In the genomic region with DNA sequence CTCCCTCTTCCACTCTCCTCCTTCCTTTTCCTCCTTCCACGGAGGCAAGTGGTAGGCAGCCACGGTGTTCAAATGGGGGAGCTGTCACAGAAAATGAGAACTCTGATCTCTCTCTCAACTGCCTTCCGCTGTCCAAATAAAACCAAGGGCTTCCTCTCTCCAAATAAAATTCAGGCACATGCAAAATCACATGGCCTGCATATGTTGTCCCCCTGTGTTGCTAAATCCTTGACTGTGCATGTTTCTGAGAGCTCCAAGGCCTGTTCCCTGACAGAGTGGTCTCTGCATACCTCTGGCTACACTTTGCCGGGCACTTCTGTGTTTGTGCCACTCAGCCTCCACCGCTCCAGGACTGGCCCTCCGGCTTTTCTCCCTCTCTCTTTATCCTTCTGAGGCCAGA, we compare ENCODE assay signal across 4 cellular contexts. TPM values are rescaled to one million over a fixed set of nuclear protein-coding genes. Genes with fewer than 3 reads are reported as not detected.
"Had no signal": no experiment of that assay in that cellular context is flagged by ENCODE, and none has a peak within 500 bp of the region (broad histone marks: within the 10 kb centered on the region; RNA-seq: fewer than 3 reads in every experiment).

No MANE protein-coding gene starts in this region.

RNA-seq across cellular contexts. Expression of a gene that starts 39.0 kb away (rescaled TPM):
- total RNA-seq: LHCN-M2, M059J, MCF 10A, NCI-H460 had no signal

RNA-seq across cellular contexts. Expression of a gene that starts 42.4 kb away (rescaled TPM):
- total RNA-seq: LHCN-M2, MCF 10A, NCI-H460 had no signal
